Comparison of ENCODE assay signal across 8 cellular contexts in genomic region chr10:131933695-131934086, GRCh38.
"Had no signal": no experiment of that assay in that cellular context is flagged by ENCODE, and none has a peak within 500 bp of the region (broad histone marks: within the 10 kb centered on the region; RNA-seq: fewer than 3 reads in every experiment).

No MANE protein-coding gene starts in this region.

- H3K4me3 ChIP-seq: upper lobe of right lung had no signal

- ATAC-seq: upper lobe of right lung had no signal

- H3K9me3 ChIP-seq: upper lobe of right lung had no signal

- H3K27me3 ChIP-seq: upper lobe of right lung had no signal

- DNase-seq: activated CD4-positive, alpha-beta T cell treated with anti-CD3 and anti-CD28 coated beads, Interleukin-2, amount 50 U/mL, for 1 hour; activated T-cell treated with anti-CD3 and anti-CD28 coated beads for 4 hours; amygdala; nephron progenitor cell; small intestine; substantia nigra had no signal

- FAIRE-seq: small intestine, TTC549 had no signal

- H3K27ac ChIP-seq: upper lobe of right lung had no signal
